Comparison of ENCODE assay signal across 9 cellular contexts in genomic region chr15:74867562-74868458, GRCh38. TPM values are rescaled to one million over a fixed set of nuclear protein-coding genes. Genes with fewer than 3 reads are reported as not detected.
DNase-seq lines count a peak whose midpoint lies in the region; ATAC-seq and TF ChIP-seq lines count a peak whose summit lies in the region.
"Had no signal": no experiment of that assay in that cellular context is flagged by ENCODE, and none has a peak within 500 bp of the region (broad histone marks: within the 10 kb centered on the region; RNA-seq: fewer than 3 reads in every experiment).

No MANE protein-coding gene starts in this region.

- intact Hi-C loops in mucosa of descending colon (cut with DNase I, micrococcal nuclease) = no loop called here

- no peak overlapping the region for H3K4me3 ChIP-seq in mucosa of descending colon

- no peaks in the 10 kb centered on the region for H3K9me3 Mint-ChIP-seq in stimulated activated naive CD8-positive, alpha-beta T cell treated with anti-CD3 and anti-CD28 coated beads, Interleukin-15, Interleukin-2, amounts not matched to agents 100 ng/mL and 50 ng/mL, for 24 hours

- DNase-seq in stimulated activated naive CD8-positive, alpha-beta T cell treated with anti-CD3 and anti-CD28 coated beads, Interleukin-15, Interleukin-2, amounts not matched to agents 100 U/mL and 50 U/mL, for 24 hours = no peak
- DNase-seq in caudate nucleus (lab: John Stamatoyannopoulos, UW) = no peak
- DNase-seq in mucosa of descending colon = peak in 1 of 3 donors; percentile 65
- no peak for DNase-seq in activated CD4-positive, CD25-positive, alpha-beta regulatory T cell (lab: John Stamatoyannopoulos, UW)
- DNase-seq in HEK293T (ENCODE audit: extremely low spot score) = no peak
- DNase-seq in left lobe of liver (ENCODE audit: low spot score) = no peak

- H3K4me3 Mint-ChIP-seq in stimulated activated naive CD8-positive, alpha-beta T cell treated with anti-CD3 and anti-CD28 coated beads, Interleukin-15, Interleukin-2, amounts not matched to agents 100 ng/mL and 50 ng/mL, for 24 hours = peak overlapping the region; percentile 46

- H3K4me1 ChIP-seq in mucosa of descending colon (ENCODE audit: low read depth) = peaks cover 85% of the 10 kb centered on the region

- no peak for ATAC-seq in stimulated activated naive CD8-positive, alpha-beta T cell treated with anti-CD3 and anti-CD28 coated beads, Interleukin-15, Interleukin-2, amounts not matched to agents 100 U/mL and 50 U/mL, for 24 hours
- peak; percentile 51 for ATAC-seq in mucosa of descending colon
- no peak for ATAC-seq in HG03439 (IDR thresholded peaks at IDR 0.05; ENCODE audit: unreplicated experiment)
- no peak for ATAC-seq in left lobe of liver

- CTCF ChIA-PET in HEK293T (lab: Yijun Ruan, JAX) = interaction anchor here (2.0 kb wide), 1 partner anchor 34 kb away, joined by 6 read pairs; no protein-coding TSS in a partner anchor

- H3K27ac ChIP-seq in caudate nucleus (ENCODE audit: low read depth, low read length) = peak overlapping the region; percentile 54

- H3K36me3 ChIP-seq in mucosa of descending colon (ENCODE audit: low read depth) = no peaks in the 10 kb centered on the region

- POLR2A ChIA-PET in HEK293T (lab: Yijun Ruan, JAX) = no interaction called here

- peaks cover 40% of the 10 kb centered on the region for H3K36me3 Mint-ChIP-seq in stimulated activated naive CD8-positive, alpha-beta T cell treated with anti-CD3 and anti-CD28 coated beads, Interleukin-15, Interleukin-2, amounts not matched to agents 100 ng/mL and 50 ng/mL, for 24 hours (ENCODE audit: low read depth)

- no peak for TF ChIP-seq CTCF in mucosa of descending colon (IDR thresholded peaks at IDR 0.05)

- peak overlapping the region; percentile 62 for H3K27ac Mint-ChIP-seq in stimulated activated naive CD8-positive, alpha-beta T cell treated with anti-CD3 and anti-CD28 coated beads, Interleukin-15, Interleukin-2, amounts not matched to agents 100 ng/mL and 50 ng/mL, for 24 hours

- H3K9me3 ChIP-seq in mucosa of descending colon = no peaks in the 10 kb centered on the region

- H3K27me3 Mint-ChIP-seq in stimulated activated naive CD8-positive, alpha-beta T cell treated with anti-CD3 and anti-CD28 coated beads, Interleukin-15, Interleukin-2, amounts not matched to agents 100 ng/mL and 50 ng/mL, for 24 hours = no peaks in the 10 kb centered on the region

- peaks cover 91% of the 10 kb centered on the region for H3K4me1 Mint-ChIP-seq in stimulated activated naive CD8-positive, alpha-beta T cell treated with anti-CD3 and anti-CD28 coated beads, Interleukin-15, Interleukin-2, amounts not matched to agents 100 ng/mL and 50 ng/mL, for 24 hours (ENCODE audit: low read depth)

TF ChIP-seq in HEK293T, 16 proteins besides CTCF, POLR2A, EP300 and RAD21:
- no peak for TF ChIP-seq LEF1 (IDR thresholded peaks at IDR 0.05; ENCODE audit: borderline replicate concordance)
- no peak for TF ChIP-seq NFRKB (IDR thresholded peaks at IDR 0.05)
- no peak for TF ChIP-seq FOXK2 (IDR thresholded peaks at IDR 0.05)
- TF ChIP-seq TARDBP (IDR thresholded peaks at IDR 0.05) = no peak
- no peak for TF ChIP-seq CTBP1 (IDR thresholded peaks at IDR 0.05; ENCODE audit: borderline replicate concordance)
- TF ChIP-seq BHLHE40 (IDR thresholded peaks at IDR 0.05; ENCODE audit: borderline replicate concordance) = no peak
- TF ChIP-seq ZNF384 (IDR thresholded peaks at IDR 0.05) = no peak
- no peak for TF ChIP-seq FOXA1 (IDR thresholded peaks at IDR 0.05)
- no peak for TF ChIP-seq HDGF (IDR thresholded peaks at IDR 0.05; ENCODE audit: borderline replicate concordance)
- TF ChIP-seq, protein P1, sequence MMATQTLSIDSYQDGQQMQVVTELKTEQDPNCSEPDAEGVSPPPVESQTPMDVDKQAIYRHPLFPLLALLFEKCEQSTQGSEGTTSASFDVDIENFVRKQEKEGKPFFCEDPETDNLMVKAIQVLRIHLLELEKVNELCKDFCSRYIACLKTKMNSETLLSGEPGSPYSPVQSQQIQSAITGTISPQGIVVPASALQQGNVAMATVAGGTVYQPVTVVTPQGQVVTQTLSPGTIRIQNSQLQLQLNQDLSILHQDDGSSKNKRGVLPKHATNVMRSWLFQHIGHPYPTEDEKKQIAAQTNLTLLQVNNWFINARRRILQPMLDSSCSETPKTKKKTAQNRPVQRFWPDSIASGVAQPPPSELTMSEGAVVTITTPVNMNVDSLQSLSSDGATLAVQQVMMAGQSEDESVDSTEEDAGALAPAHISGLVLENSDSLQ (IDR thresholded peaks at IDR 0.05) = no peak
- no peak for TF ChIP-seq SP1 (IDR thresholded peaks at IDR 0.05)
- no peak for TF ChIP-seq FOXM1 (IDR thresholded peaks at IDR 0.05; ENCODE audit: borderline replicate concordance)
- TF ChIP-seq SUZ12 (IDR thresholded peaks at IDR 0.05) = no peak

RNA-seq across cellular contexts. Expression of gene SCAMP2, which starts 5.4 kb away (rescaled TPM):
- 100 to 1,000 TPM; 125 to 236 (median 218) TPM for total RNA-seq in mucosa of descending colon
- total RNA-seq in left lobe of liver = 36.1 TPM

RNA-seq across cellular contexts. Expression of gene MPI, which starts 22.0 kb away (rescaled TPM):
- total RNA-seq in mucosa of descending colon = 10 to 100 TPM; 50.2 to 96.5 (median 68.3) TPM
- 33.4 TPM for total RNA-seq in left lobe of liver

RNA-seq across cellular contexts. Expression of gene ULK3, which starts 24.9 kb away (rescaled TPM):
- 10 to 100 TPM; 66.5 to 89.3 (median 73.1) TPM for total RNA-seq in mucosa of descending colon
- total RNA-seq in left lobe of liver = 23.8 TPM

RNA-seq across cellular contexts. Expression of gene FAM219B, which starts 38.8 kb away (rescaled TPM):
- total RNA-seq in mucosa of descending colon (10 to 100 TPM; 50.7 to 88.2 (median 83.1) TPM), left lobe of liver (15.8 TPM)

RNA-seq across cellular contexts. Expression of gene CPLX3, which starts 41.4 kb away (rescaled TPM):
- total RNA-seq in mucosa of descending colon = under 1 TPM in 2 of 3 donors, not detected in 1; 0.16 to 0.19 TPM
- not detected for total RNA-seq in left lobe of liver
- total RNA-seq: mucosa of gallbladder had no signal
